23 cellular contexts compared by ENCODE assay signal in genomic region chr20:4894409-4894808, GRCh38.
A peak's percentile ranks its signal among the peaks of the same experiment; 100 is the strongest.
DNase-seq lines count a peak whose midpoint lies in the region; ATAC-seq and TF ChIP-seq lines count a peak whose summit lies in the region.
"Had no signal": no experiment of that assay in that cellular context is flagged by ENCODE, and none has a peak within 500 bp of the region (broad histone marks: within the 10 kb centered on the region; RNA-seq: fewer than 3 reads in every experiment).

No MANE protein-coding gene starts in this region.

- H3K27ac Mint-ChIP-seq in neural progenitor cell (peak overlapping the region; percentile 93), nephron progenitor cell (no peak overlapping the region)
- H3K27ac Mint-ChIP-seq: activated CD4-positive, alpha-beta T cell treated with anti-CD3 and anti-CD28 coated beads for 36 hours; activated naive CD4-positive, alpha-beta T cell treated with anti-CD3 and anti-CD28 coated beads, Interleukin-2, amount 50 U/mL, for 24 hours had no signal

- no peaks in the 10 kb centered on the region for H3F3A ChIP-seq in neural progenitor cell (ENCODE audit: low read depth)

- H3K4me1 Mint-ChIP-seq in neural progenitor cell (peaks cover 50% of the 10 kb centered on the region), nephron progenitor cell (peaks cover 45% of the 10 kb centered on the region)
- H3K4me1 Mint-ChIP-seq: activated CD4-positive, alpha-beta T cell treated with anti-CD3 and anti-CD28 coated beads for 36 hours; activated naive CD4-positive, alpha-beta T cell treated with anti-CD3 and anti-CD28 coated beads, Interleukin-2, amount 50 U/mL, for 24 hours had no signal

- TF ChIP-seq CTCF in HEK293 (tag by site-specific recombination; IDR thresholded peaks at IDR 0.05) (no peak), adrenal gland (IDR thresholded peaks at IDR 0.05) (no peak), neural progenitor cell (IDR thresholded peaks at IDR 0.05) (no peak), nephron progenitor cell (IDR thresholded peaks at IDR 0.05) (no peak)

- DNase-seq in adrenal gland (no peak), neural progenitor cell (ENCODE audit: low spot score) (no peak), nephron progenitor cell (no peak)
- no peak for DNase-seq in effector memory CD4-positive, alpha-beta T cell
- DNase-seq: activated CD4-positive, alpha-beta T cell treated with anti-CD3 and anti-CD28 coated beads for 36 hours; central memory CD4-positive, alpha-beta T cell; heart left ventricle; KG1; left cardiac atrium; mesenchymal stem cell; NCI-H526; spleen; stimulated activated CD4-positive, alpha-beta T cell treated with anti-CD3 and anti-CD28 coated beads, Interleukin-2, amount 100 ng/mL, for 48 hours; stimulated activated naive CD4-positive, alpha-beta T cell had no signal

- H3K4me2 ChIP-seq in BLaER1 treated with 17β-estradiol and CSF1 and Interleukin-3, amounts not matched to agents 10 nM and 100 nM: peak overlapping the region; percentile 77 to 92 (median 85)
- no peak overlapping the region for H3K4me2 ChIP-seq in neural progenitor cell

- peaks cover 61 to 65% (median 62%) of the 10 kb centered on the region in 10 experiments for H3K4me1 ChIP-seq in BLaER1 treated with 17β-estradiol and CSF1 and Interleukin-3, amounts not matched to agents 10 nM and 100 nM
- H3K4me1 ChIP-seq in HEK293 (ENCODE audit: control insufficient read depth, insufficient read depth, low read length) (no peaks in the 10 kb centered on the region), adrenal gland (replicated peaks in 1 of 2) (peaks cover 27 to 52% of the 10 kb centered on the region in 2 donors), neural progenitor cell (peaks cover 13% of the 10 kb centered on the region)
- H3K4me1 ChIP-seq in effector memory CD4-positive, alpha-beta T cell (ENCODE audit: control insufficient read depth, insufficient read depth, low read length, poor library complexity, severe bottlenecking): no peaks in the 10 kb centered on the region

- POLR2A ChIA-PET in HEK293 (lab: Yijun Ruan, JAX): no interaction called here

- no peak overlapping the region for H2AFZ ChIP-seq in neural progenitor cell (replicated peaks)

- CTCF ChIA-PET in HEK293 (lab: Yijun Ruan, JAX): no interaction called here

- H3K4me3 Mint-ChIP-seq in neural progenitor cell: no peak overlapping the region
- H3K4me3 Mint-ChIP-seq in nephron progenitor cell: no peak overlapping the region
- H3K4me3 Mint-ChIP-seq: activated CD4-positive, alpha-beta T cell treated with anti-CD3 and anti-CD28 coated beads for 36 hours; activated naive CD4-positive, alpha-beta T cell treated with anti-CD3 and anti-CD28 coated beads, Interleukin-2, amount 50 U/mL, for 24 hours; T-helper 1 cell treated with Interleukin-12 subunit alpha and Interleukin-12 subunit beta and Interleukin-4 antibody, amounts not matched to agents 30 μg/mL and 1 μg/mL, for 36 hours had no signal

- ATAC-seq in GM21737 (IDR thresholded peaks at IDR 0.05; ENCODE audit: unreplicated experiment): no peak
- no peak for ATAC-seq in HG03521 (IDR thresholded peaks at IDR 0.05; ENCODE audit: unreplicated experiment)
- ATAC-seq: activated CD4-positive, alpha-beta T cell treated with anti-CD3 and anti-CD28 coated beads for 36 hours; left cardiac atrium had no signal

- no peaks in the 10 kb centered on the region for H3K79me2 ChIP-seq in neural progenitor cell (ENCODE audit: low read depth)

- H3K9me3 Mint-ChIP-seq in neural progenitor cell (no peaks in the 10 kb centered on the region), nephron progenitor cell (no peaks in the 10 kb centered on the region)
- H3K9me3 Mint-ChIP-seq: activated naive CD4-positive, alpha-beta T cell treated with anti-CD3 and anti-CD28 coated beads, Interleukin-2, amount 50 U/mL, for 24 hours; T-helper 1 cell treated with Interleukin-12 subunit alpha and Interleukin-12 subunit beta and Interleukin-4 antibody, amounts not matched to agents 30 μg/mL and 1 μg/mL, for 36 hours had no signal

- 48 to 66% (median 57%) methylated on average over 3 of the region's 3 CpGs for WGBS in adrenal gland, 4 donors

- peaks cover 43 to 74% (median 57%) of the 10 kb centered on the region in 11 experiments; a peak in 20 of 22 replicates for H4K20me1 ChIP-seq in BLaER1 treated with 17β-estradiol and CSF1 and Interleukin-3, amounts not matched to agents 10 nM and 100 nM
- no peaks in the 10 kb centered on the region for H4K20me1 ChIP-seq in neural progenitor cell (ENCODE audit: low read depth)

- H3K27me3 Mint-ChIP-seq in neural progenitor cell (ENCODE audit: insufficient read depth, low read depth) (peaks cover 11% of the 10 kb centered on the region), nephron progenitor cell (ENCODE audit: low read depth, poor library complexity) (peaks cover 8% of the 10 kb centered on the region)
- H3K27me3 Mint-ChIP-seq: activated CD4-positive, alpha-beta T cell treated with anti-CD3 and anti-CD28 coated beads for 36 hours; activated naive CD4-positive, alpha-beta T cell treated with anti-CD3 and anti-CD28 coated beads, Interleukin-2, amount 50 U/mL, for 24 hours had no signal

- intact Hi-C loops in adrenal gland (cut with DNase I): no loop called here

- H3K27me3 ChIP-seq in BLaER1 treated with 17β-estradiol and CSF1 and Interleukin-3, amounts not matched to agents 10 nM and 100 nM: no peaks in the 10 kb centered on the region
- H3K27me3 ChIP-seq in adrenal gland: no peaks in the 10 kb centered on the region
- no peaks in the 10 kb centered on the region for H3K27me3 ChIP-seq in neural progenitor cell
- no peaks in the 10 kb centered on the region for H3K27me3 ChIP-seq in effector memory CD4-positive, alpha-beta T cell (replicated peaks; ENCODE audit: control insufficient read depth, insufficient read depth, low read length, poor library complexity, severe bottlenecking)
- H3K27me3 ChIP-seq: heart left ventricle, spleen had no signal

- H3K4me3 ChIP-seq in BLaER1 treated with 17β-estradiol and CSF1 and Interleukin-3, amounts not matched to agents 10 nM and 100 nM: peak overlapping the region in 2 of 10 experiments; percentile 31 to 33; a peak in 3 of 20 replicates
- H3K4me3 ChIP-seq in HEK293 (ENCODE audit: low read depth, low read length) (no peak overlapping the region), adrenal gland (no peak overlapping the region), neural progenitor cell (no peak overlapping the region)
- no peak overlapping the region for H3K4me3 ChIP-seq in effector memory CD4-positive, alpha-beta T cell (ENCODE audit: insufficient read depth, low read depth, low read length, poor library complexity, severe bottlenecking)
- H3K4me3 ChIP-seq: heart left ventricle, SK-N-MC, spleen, thoracic aorta had no signal

- TF ChIP-seq POLR2A in adrenal gland (IDR thresholded peaks at IDR 0.05): no peak

- H3K9ac ChIP-seq in BLaER1 treated with 17β-estradiol and CSF1 and Interleukin-3, amounts not matched to agents 10 nM and 100 nM: peak overlapping the region in 10 of 11 experiments; percentile 3 to 58 (median 22); a peak in 13 of 22 replicates
- H3K9ac ChIP-seq in neural progenitor cell: no peak overlapping the region

- no peaks in the 10 kb centered on the region for H3K9me3 ChIP-seq in BLaER1 treated with 17β-estradiol and CSF1 and Interleukin-3, amounts not matched to agents 10 nM and 100 nM (replicated peaks in 1 of 11)
- no peaks in the 10 kb centered on the region for H3K9me3 ChIP-seq in HEK293 (ENCODE audit: control insufficient read depth, insufficient read depth, low read depth, low read length)
- no peaks in the 10 kb centered on the region for H3K9me3 ChIP-seq in adrenal gland (replicated peaks in 1 of 3)
- no peaks in the 10 kb centered on the region for H3K9me3 ChIP-seq in neural progenitor cell (ENCODE audit: low read depth)
- H3K9me3 ChIP-seq in effector memory CD4-positive, alpha-beta T cell (ENCODE audit: control insufficient read depth, low read length): no peaks in the 10 kb centered on the region
- H3K9me3 ChIP-seq: heart left ventricle, spleen, thoracic aorta had no signal

- H3K36me3 Mint-ChIP-seq in neural progenitor cell (peaks cover 13% of the 10 kb centered on the region), nephron progenitor cell (ENCODE audit: low read depth) (peaks cover 15% of the 10 kb centered on the region)

- H3K27ac ChIP-seq in BLaER1 treated with 17β-estradiol and CSF1 and Interleukin-3, amounts not matched to agents 10 nM and 100 nM: peak overlapping the region in 10 of 11 experiments; percentile 6 to 52 (median 30); a peak in 16 of 22 replicates
- H3K27ac ChIP-seq in HEK293 (ENCODE audit: extremely low read depth, low read depth, low read length) (no peak overlapping the region), adrenal gland (peak overlapping the region in 3 of 5 donors; percentile 59 to 85 (median 64)), neural progenitor cell (no peak overlapping the region)
- no peak overlapping the region for H3K27ac ChIP-seq in effector memory CD4-positive, alpha-beta T cell (ENCODE audit: insufficient read depth, low read length, poor library complexity, severe bottlenecking)
- H3K27ac ChIP-seq: C4-2B, heart left ventricle, SK-N-MC, thoracic aorta had no signal

- peaks cover 27 to 68% (median 54%) of the 10 kb centered on the region in 11 experiments for H3K36me3 ChIP-seq in BLaER1 treated with 17β-estradiol and CSF1 and Interleukin-3, amounts not matched to agents 10 nM and 100 nM
- H3K36me3 ChIP-seq in HEK293 (ENCODE audit: control insufficient read depth in 2 of 2, insufficient read depth in 1 of 2, low read length in 2 of 2) (peaks cover 12 to 59% of the 10 kb centered on the region in 2 experiments; a peak in 2 of 3 replicates), adrenal gland (replicated peaks in 1 of 2) (peaks cover 0 to 19% of the 10 kb centered on the region in 2 donors), neural progenitor cell (no peaks in the 10 kb centered on the region)
- peaks cover 4% of the 10 kb centered on the region for H3K36me3 ChIP-seq in effector memory CD4-positive, alpha-beta T cell (ENCODE audit: control insufficient read depth, insufficient read depth, low read length)

TF ChIP-seq in HEK293, 187 proteins besides CTCF, POLR2A, EP300 and RAD21:
- TF ChIP-seq ZIC2 (tag by site-specific recombination; IDR thresholded peaks at IDR 0.05) (peak; percentile 57), ZNF76 (tag by site-specific recombination; IDR thresholded peaks at IDR 0.05; ENCODE audit: borderline replicate concordance, low read depth) (no peak)

Comparison
In these comparisons a context has a peak if more than half of its experiments do, and no peak if none do; other contexts are left out.
1. H3K27ac ChIP-seq: peak in BLaER1 treated with 17β-estradiol and CSF1 and Interleukin-3, amounts not matched to agents 10 nM and 100 nM (10 of 11) and adrenal gland (3 of 5); none in HEK293 (single experiment), neural progenitor cell (single experiment) and effector memory CD4-positive, alpha-beta T cell (single experiment).